11 cellular contexts compared by ENCODE assay signal in genomic region chr18:44079602-44080001, GRCh38.
DNase-seq lines count a peak whose midpoint lies in the region; ATAC-seq, FAIRE-seq and TF ChIP-seq lines count a peak whose summit lies in the region.
"Had no signal": no experiment of that assay in that cellular context is flagged by ENCODE, and none has a peak within 500 bp of the region (broad histone marks: within the 10 kb centered on the region; RNA-seq: fewer than 3 reads in every experiment).

No MANE protein-coding gene starts in this region.

- H4K20me1 ChIP-seq in SK-N-SH (ENCODE audit: insufficient read depth), result no peaks in the 10 kb centered on the region

- peaks cover 0 to 6% of the 10 kb centered on the region in 2 experiments for H3K36me3 ChIP-seq in SK-N-SH (replicated peaks in 1 of 2; ENCODE audit: control insufficient read depth in 1 of 2, insufficient read depth in 2 of 2, low read length in 1 of 2)
- H3K36me3 ChIP-seq in pancreas, result no peaks in the 10 kb centered on the region
- H3K36me3 ChIP-seq: right atrium auricular region had no signal

- 0 out of 2 replicates have a peak, but pooled peaks cover 4% of the 10 kb centered on the region for H3K9me2 ChIP-seq in SK-N-SH

- no peak overlapping the region for H3K9ac ChIP-seq in SK-N-SH

- H3K27ac ChIP-seq in SK-N-SH (ENCODE audit: low read depth in 2 of 2, low read length in 1 of 2), result peak overlapping the region; percentile 58 to 68
- no peak overlapping the region for H3K27ac ChIP-seq in pancreas
- H3K27ac ChIP-seq: right atrium auricular region had no signal

- no peak for TF ChIP-seq POLR2A in erythroblast (IDR thresholded peaks at IDR 0.05; ENCODE audit: low read length)

- peaks cover 10% of the 10 kb centered on the region for H3F3A ChIP-seq in SK-N-SH (replicated peaks; ENCODE audit: insufficient read depth)

- H3K9me3 ChIP-seq in SK-N-SH (no peaks in the 10 kb centered on the region), pancreas (no peaks in the 10 kb centered on the region)
- H3K9me3 ChIP-seq: right atrium auricular region had no signal

- DNase-seq in EL (peak; percentile 42), SK-N-SH (no peak), erythroblast (lab: John Stamatoyannopoulos, UW) (peak; percentile 81 to 93), pancreas (no peak), left colon (no peak), T-helper 1 cell (no peak), mesenteric fat pad (ENCODE audit: low spot score) (no peak), cerebellar cortex (ENCODE audit: low spot score) (no peak)
- DNase-seq: effector CD4-positive, alpha-beta T cell; MM.1S had no signal

- no peak for FAIRE-seq in pancreas (lab: Jason Lieb, UNC)

- ATAC-seq in pancreas (peak in 3 of 4 donors; percentile 43 to 66 (median 54)), left colon (no peak)

- CTCF ChIA-PET in SK-N-SH (lab: Yijun Ruan, JAX), result no interaction called here

- H3K4me2 ChIP-seq in SK-N-SH, result peak overlapping the region; percentile 63; the same call in 1 of the 2 replicates

- TF ChIP-seq CTCF in SK-N-SH (IDR thresholded peaks at IDR 0.05) (no peak), pancreas (IDR thresholded peaks at IDR 0.05) (no peak)

- POLR2A ChIA-PET in SK-N-SH (lab: Yijun Ruan, JAX), result no interaction called here

- peak; percentile 8 to 45; a peak in 1 of 4 replicates for TF ChIP-seq EP300 in SK-N-SH (IDR thresholded peaks at IDR 0.05; ENCODE audit: borderline replicate concordance in 1 of 2, low read depth in 1 of 2, low read length in 1 of 2)

- H3K4me1 ChIP-seq in SK-N-SH (ENCODE audit: control insufficient read depth in 1 of 2, insufficient read depth in 2 of 2, low read depth in 1 of 2, low read length in 1 of 2) (peaks cover 0 to 5% of the 10 kb centered on the region in 2 experiments; a peak in 2 of 4 replicates), pancreas (no peaks in the 10 kb centered on the region)

- TF ChIP-seq RAD21 in SK-N-SH (IDR thresholded peaks at IDR 0.05; ENCODE audit: low read length), result no peak

- 7% methylated on average over 1 of the region's 1 CpG for WGBS in SK-N-SH (ENCODE audit: low lambda C conversion rate)
- 9 to 16% methylated on average over 1 of the region's 1 CpG for WGBS in pancreas, 2 donors

- peak overlapping the region; percentile 22; the same call in 1 of the 2 replicates for H2AFZ ChIP-seq in SK-N-SH (ENCODE audit: low read depth)

- intact Hi-C loops in pancreas (cut with DNase I) (no loop called here), left colon (cut with DNase I, micrococcal nuclease) (no loop called here)

- no peaks in the 10 kb centered on the region for H3K79me2 ChIP-seq in SK-N-SH (ENCODE audit: insufficient read depth)

- H3K27me3 ChIP-seq in SK-N-SH (ENCODE audit: insufficient read depth) (no peaks in the 10 kb centered on the region), pancreas (no peaks in the 10 kb centered on the region)
- H3K27me3 ChIP-seq: right atrium auricular region had no signal

- H3K4me3 ChIP-seq in SK-N-SH (ENCODE audit: low read depth in 2 of 2, low read length in 1 of 2), result 0 out of 4 replicates have a peak overlapping the region, but pooled peaks of 1 of the 2 experiments have one; percentile 9
- no peak overlapping the region for H3K4me3 ChIP-seq in pancreas
- H3K4me3 ChIP-seq: right atrium auricular region had no signal

TF ChIP-seq in SK-N-SH, 30 proteins besides CTCF, POLR2A, EP300 and RAD21:
- TF ChIP-seq RFX5 (IDR thresholded peaks at IDR 0.05; ENCODE audit: low read length), result no peak
- peak; percentile 48; the same call in 1 of the 2 replicates for TF ChIP-seq NFIC (IDR thresholded peaks at IDR 0.05; ENCODE audit: borderline replicate concordance)
- TF ChIP-seq YY1 (IDR thresholded peaks at IDR 0.05; ENCODE audit: low read depth), result no peak
- peak; percentile 52; the same call in 1 of the 2 replicates for TF ChIP-seq USF1 (IDR thresholded peaks at IDR 0.05; ENCODE audit: borderline replicate concordance, low read depth)
- TF ChIP-seq, protein P1, sequence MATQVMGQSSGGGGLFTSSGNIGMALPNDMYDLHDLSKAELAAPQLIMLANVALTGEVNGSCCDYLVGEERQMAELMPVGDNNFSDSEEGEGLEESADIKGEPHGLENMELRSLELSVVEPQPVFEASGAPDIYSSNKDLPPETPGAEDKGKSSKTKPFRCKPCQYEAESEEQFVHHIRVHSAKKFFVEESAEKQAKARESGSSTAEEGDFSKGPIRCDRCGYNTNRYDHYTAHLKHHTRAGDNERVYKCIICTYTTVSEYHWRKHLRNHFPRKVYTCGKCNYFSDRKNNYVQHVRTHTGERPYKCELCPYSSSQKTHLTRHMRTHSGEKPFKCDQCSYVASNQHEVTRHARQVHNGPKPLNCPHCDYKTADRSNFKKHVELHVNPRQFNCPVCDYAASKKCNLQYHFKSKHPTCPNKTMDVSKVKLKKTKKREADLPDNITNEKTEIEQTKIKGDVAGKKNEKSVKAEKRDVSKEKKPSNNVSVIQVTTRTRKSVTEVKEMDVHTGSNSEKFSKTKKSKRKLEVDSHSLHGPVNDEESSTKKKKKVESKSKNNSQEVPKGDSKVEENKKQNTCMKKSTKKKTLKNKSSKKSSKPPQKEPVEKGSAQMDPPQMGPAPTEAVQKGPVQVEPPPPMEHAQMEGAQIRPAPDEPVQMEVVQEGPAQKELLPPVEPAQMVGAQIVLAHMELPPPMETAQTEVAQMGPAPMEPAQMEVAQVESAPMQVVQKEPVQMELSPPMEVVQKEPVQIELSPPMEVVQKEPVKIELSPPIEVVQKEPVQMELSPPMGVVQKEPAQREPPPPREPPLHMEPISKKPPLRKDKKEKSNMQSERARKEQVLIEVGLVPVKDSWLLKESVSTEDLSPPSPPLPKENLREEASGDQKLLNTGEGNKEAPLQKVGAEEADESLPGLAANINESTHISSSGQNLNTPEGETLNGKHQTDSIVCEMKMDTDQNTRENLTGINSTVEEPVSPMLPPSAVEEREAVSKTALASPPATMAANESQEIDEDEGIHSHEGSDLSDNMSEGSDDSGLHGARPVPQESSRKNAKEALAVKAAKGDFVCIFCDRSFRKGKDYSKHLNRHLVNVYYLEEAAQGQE (IDR thresholded peaks at IDR 0.05; ENCODE audit: low read depth, low read length), result no peak
- TF ChIP-seq, protein P2, sequence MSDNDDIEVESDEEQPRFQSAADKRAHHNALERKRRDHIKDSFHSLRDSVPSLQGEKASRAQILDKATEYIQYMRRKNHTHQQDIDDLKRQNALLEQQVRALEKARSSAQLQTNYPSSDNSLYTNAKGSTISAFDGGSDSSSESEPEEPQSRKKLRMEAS (IDR thresholded peaks at IDR 0.05; ENCODE audit: low read depth), result 0 out of 2 replicates have a peak, but pooled peaks have one; percentile 17
- TF ChIP-seq TCF12 (IDR thresholded peaks at IDR 0.05), result peak; percentile 69
- peak; percentile 73; the same call in 1 of the 2 replicates for TF ChIP-seq FOSL2 (IDR thresholded peaks at IDR 0.05; ENCODE audit: borderline replicate concordance, low read depth)
- peak; percentile 26; the same call in 1 of the 2 replicates for TF ChIP-seq FOXM1 (IDR thresholded peaks at IDR 0.05; ENCODE audit: low read depth)
- peak; percentile 86 for TF ChIP-seq JUND (IDR thresholded peaks at IDR 0.05)
- TF ChIP-seq, protein P3, sequence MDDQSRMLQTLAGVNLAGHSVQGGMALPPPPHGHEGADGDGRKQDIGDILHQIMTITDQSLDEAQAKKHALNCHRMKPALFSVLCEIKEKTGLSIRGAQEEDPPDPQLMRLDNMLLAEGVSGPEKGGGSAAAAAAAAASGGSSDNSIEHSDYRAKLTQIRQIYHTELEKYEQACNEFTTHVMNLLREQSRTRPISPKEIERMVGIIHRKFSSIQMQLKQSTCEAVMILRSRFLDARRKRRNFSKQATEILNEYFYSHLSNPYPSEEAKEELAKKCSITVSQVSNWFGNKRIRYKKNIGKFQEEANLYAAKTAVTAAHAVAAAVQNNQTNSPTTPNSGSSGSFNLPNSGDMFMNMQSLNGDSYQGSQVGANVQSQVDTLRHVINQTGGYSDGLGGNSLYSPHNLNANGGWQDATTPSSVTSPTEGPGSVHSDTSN (IDR thresholded peaks at IDR 0.05), result peak; percentile 74
- peak; percentile 43; the same call in 1 of the 2 replicates for TF ChIP-seq TEAD4 (IDR thresholded peaks at IDR 0.05; ENCODE audit: borderline replicate concordance, insufficient read depth)

Comparison
In these comparisons a context has a peak if more than half of its experiments do, and no peak if none do; other contexts are left out.
1. DNase-seq: peak in EL (single experiment) and erythroblast (2 of 2); none in SK-N-SH (single experiment), pancreas (0 of 6), left colon (0 of 2), T-helper 1 cell (0 of 5), mesenteric fat pad (single experiment) and cerebellar cortex (single experiment).
2. H3K27ac ChIP-seq: peak in SK-N-SH (2 of 2); none in pancreas (0 of 4).